Comparison of ENCODE assay signal across 8 cellular contexts in the genomic region with DNA sequence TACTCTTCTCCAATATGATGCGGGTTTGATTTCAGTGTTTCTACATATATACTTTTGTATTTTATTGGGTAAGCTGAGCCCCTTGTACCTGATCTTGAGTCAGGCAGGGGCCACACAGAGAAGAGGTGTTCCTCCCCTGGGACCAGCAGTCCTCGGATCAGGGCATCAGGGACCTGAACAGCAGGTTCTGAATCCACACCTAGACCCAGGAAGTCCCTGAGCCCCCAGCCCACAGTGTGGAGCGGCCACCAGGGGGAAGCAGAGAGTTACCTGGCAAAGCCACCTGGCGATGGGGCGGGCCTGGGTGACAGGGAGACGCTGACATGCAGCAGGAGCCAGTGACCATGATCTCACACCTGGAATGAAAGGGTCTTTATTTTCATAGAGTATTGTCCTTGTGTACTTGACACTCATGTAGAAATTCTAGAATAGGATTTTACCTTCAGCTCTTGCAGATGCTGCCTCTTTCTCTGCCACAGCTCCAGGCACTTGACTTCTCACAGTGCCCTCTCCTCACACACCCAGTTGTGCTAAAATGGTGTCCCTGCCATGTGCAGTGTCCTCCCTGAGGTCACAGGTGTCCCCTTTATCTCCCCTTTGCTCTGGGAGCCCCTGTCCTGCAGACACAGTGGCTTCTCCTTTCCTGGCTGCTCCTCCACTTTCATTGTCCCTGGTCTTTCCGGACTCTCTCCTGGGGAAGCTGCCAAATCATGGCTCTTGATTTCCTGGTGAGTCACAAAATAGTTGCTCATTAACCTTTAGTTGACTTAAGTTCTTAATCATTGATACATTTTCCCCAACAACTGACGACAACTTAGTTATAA. TPM values are rescaled to one million over a fixed set of nuclear protein-coding genes. Genes with fewer than 3 reads are reported as not detected.
DNase-seq lines count a peak whose midpoint lies in the region; FAIRE-seq and TF ChIP-seq lines count a peak whose summit lies in the region.

No MANE protein-coding gene starts in this region.

- H3K4me2 ChIP-seq in neural cell (ENCODE audit: low read length): no peak overlapping the region

- H3K4me3 ChIP-seq in neural cell (ENCODE audit: low read length): no peak overlapping the region

- H3K79me2 ChIP-seq in neural cell (replicated peaks; ENCODE audit: insufficient read depth, low read length): no peaks in the 10 kb centered on the region

- H3K36me3 ChIP-seq in neural cell (ENCODE audit: insufficient read depth, low read length): no peaks in the 10 kb centered on the region

- TF ChIP-seq EP300 in neural cell (conservative IDR thresholded peaks at IDR 0.05; ENCODE audit: poor library complexity, severe bottlenecking): no peak

- peak; percentile 35 for TF ChIP-seq CTCF in neural cell (IDR thresholded peaks at IDR 0.05; ENCODE audit: poor library complexity, severe bottlenecking)

- H3K27me3 ChIP-seq in neural cell (ENCODE audit: insufficient read depth, low read depth, low read length): no peaks in the 10 kb centered on the region

- no peak overlapping the region for H3K9ac ChIP-seq in neural cell (ENCODE audit: low read length)

- TF ChIP-seq RAD21 in neural cell (conservative IDR thresholded peaks at IDR 0.05): no peak

- DNase-seq in EL: peak; percentile 22
- peak; percentile 40 for DNase-seq in NCI-H1105 (lab: John Stamatoyannopoulos, UW)
- DNase-seq in activated CD4-positive, alpha-beta T cell treated with anti-CD3 and anti-CD28 coated beads for 4 hours: peak; percentile 58 to 70
- peak; percentile 64 for DNase-seq in dermis blood vessel endothelial cell
- peak; percentile 50 for DNase-seq in urothelium cell line (ENCODE audit: low spot score)
- no peak for DNase-seq in NCI-H1694 treated with DMSO at 0.1 percent for 48 hours (lab: John Stamatoyannopoulos, UW)
- DNase-seq in SIG-M5 treated with dmso at 0.1 percent for 504 hours (lab: John Stamatoyannopoulos, UW; ENCODE audit: unreplicated experiment): no peak

- no peaks in the 10 kb centered on the region for H3K9me3 ChIP-seq in neural cell (ENCODE audit: low read length)

- no peak overlapping the region for H2AFZ ChIP-seq in neural cell (ENCODE audit: low read depth, low read length)

- no peaks in the 10 kb centered on the region for H3K9me2 ChIP-seq in neural cell (ENCODE audit: insufficient read depth, low read length)

- no peaks in the 10 kb centered on the region for H3F3A ChIP-seq in neural cell (ENCODE audit: insufficient read depth, low read length, poor library complexity, severe bottlenecking)

- H3K27ac ChIP-seq in neural cell (ENCODE audit: low read length): no peak overlapping the region

- no peaks in the 10 kb centered on the region for H4K20me1 ChIP-seq in neural cell (ENCODE audit: insufficient read depth)

- FAIRE-seq in urothelium cell line (lab: Jason Lieb, UNC): no peak

TF ChIP-seq in neural cell, 6 proteins besides CTCF, POLR2A, EP300 and RAD21:
- TF ChIP-seq EZH2 (IDR thresholded peaks at IDR 0.05; ENCODE audit: borderline replicate concordance, insufficient read depth, low read length, poor library complexity, severe bottlenecking): no peak
- TF ChIP-seq, protein P1, sequence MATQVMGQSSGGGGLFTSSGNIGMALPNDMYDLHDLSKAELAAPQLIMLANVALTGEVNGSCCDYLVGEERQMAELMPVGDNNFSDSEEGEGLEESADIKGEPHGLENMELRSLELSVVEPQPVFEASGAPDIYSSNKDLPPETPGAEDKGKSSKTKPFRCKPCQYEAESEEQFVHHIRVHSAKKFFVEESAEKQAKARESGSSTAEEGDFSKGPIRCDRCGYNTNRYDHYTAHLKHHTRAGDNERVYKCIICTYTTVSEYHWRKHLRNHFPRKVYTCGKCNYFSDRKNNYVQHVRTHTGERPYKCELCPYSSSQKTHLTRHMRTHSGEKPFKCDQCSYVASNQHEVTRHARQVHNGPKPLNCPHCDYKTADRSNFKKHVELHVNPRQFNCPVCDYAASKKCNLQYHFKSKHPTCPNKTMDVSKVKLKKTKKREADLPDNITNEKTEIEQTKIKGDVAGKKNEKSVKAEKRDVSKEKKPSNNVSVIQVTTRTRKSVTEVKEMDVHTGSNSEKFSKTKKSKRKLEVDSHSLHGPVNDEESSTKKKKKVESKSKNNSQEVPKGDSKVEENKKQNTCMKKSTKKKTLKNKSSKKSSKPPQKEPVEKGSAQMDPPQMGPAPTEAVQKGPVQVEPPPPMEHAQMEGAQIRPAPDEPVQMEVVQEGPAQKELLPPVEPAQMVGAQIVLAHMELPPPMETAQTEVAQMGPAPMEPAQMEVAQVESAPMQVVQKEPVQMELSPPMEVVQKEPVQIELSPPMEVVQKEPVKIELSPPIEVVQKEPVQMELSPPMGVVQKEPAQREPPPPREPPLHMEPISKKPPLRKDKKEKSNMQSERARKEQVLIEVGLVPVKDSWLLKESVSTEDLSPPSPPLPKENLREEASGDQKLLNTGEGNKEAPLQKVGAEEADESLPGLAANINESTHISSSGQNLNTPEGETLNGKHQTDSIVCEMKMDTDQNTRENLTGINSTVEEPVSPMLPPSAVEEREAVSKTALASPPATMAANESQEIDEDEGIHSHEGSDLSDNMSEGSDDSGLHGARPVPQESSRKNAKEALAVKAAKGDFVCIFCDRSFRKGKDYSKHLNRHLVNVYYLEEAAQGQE (IDR thresholded peaks at IDR 0.05; ENCODE audit: borderline replicate concordance): no peak
- no peak for TF ChIP-seq SMC3 (conservative IDR thresholded peaks at IDR 0.05; ENCODE audit: poor library complexity)
- TF ChIP-seq TAF1 (IDR thresholded peaks at IDR 0.05; ENCODE audit: low read depth): no peak
- TF ChIP-seq POLR2AphosphoS5 (IDR thresholded peaks at IDR 0.05): no peak
- no peak for TF ChIP-seq MXI1 (conservative IDR thresholded peaks at IDR 0.05; ENCODE audit: poor library complexity, severe bottlenecking)

RNA-seq across cellular contexts. Expression of a gene that starts 48.5 kb away (rescaled TPM):
- not detected in 2 replicates for total RNA-seq in dermis blood vessel endothelial cell
- not detected in 2 replicates for polyA plus RNA-seq in neural cell
- not detected in 2 replicates for polyA minus RNA-seq in neural cell

Comparison
In these comparisons a context has a peak if more than half of its experiments do, and no peak if none do; other contexts are left out.
1. DNase-seq: peak in EL (single experiment), NCI-H1105 (single experiment), activated CD4-positive, alpha-beta T cell treated with anti-CD3 and anti-CD28 coated beads for 4 hours (2 of 2), dermis blood vessel endothelial cell (single experiment) and urothelium cell line (single experiment); none in NCI-H1694 treated with DMSO at 0.1 percent for 48 hours (single experiment) and SIG-M5 treated with dmso at 0.1 percent for 504 hours (single experiment).